1 cellular context compared by ENCODE assay signal in the genomic region with DNA sequence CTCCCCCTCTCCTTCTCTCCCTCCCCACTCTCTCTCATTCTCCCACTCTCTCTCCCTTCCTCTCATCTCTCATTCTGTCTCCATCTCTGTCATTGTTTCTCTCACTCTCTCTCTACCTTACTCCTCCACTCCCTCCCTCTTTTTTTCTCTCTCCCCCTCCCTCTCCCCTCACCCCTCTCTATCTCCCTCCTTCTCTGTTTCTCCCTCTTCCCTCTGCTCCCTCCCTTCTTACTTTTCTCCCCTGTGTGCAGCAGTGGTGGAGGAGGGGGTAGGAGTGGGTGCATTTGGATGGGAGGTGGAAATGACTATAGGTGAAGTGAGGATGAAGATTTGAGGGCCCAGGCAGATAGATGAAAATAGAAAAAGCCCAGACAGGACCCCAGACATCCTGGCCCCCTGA.
TF ChIP-seq lines count a peak whose summit lies in the region.

No MANE protein-coding gene starts in this region.

TF ChIP-seq in SK-N-SH, 30 proteins besides CTCF, POLR2A, EP300 and RAD21 (continued from another document):
- TF ChIP-seq, protein P1, sequence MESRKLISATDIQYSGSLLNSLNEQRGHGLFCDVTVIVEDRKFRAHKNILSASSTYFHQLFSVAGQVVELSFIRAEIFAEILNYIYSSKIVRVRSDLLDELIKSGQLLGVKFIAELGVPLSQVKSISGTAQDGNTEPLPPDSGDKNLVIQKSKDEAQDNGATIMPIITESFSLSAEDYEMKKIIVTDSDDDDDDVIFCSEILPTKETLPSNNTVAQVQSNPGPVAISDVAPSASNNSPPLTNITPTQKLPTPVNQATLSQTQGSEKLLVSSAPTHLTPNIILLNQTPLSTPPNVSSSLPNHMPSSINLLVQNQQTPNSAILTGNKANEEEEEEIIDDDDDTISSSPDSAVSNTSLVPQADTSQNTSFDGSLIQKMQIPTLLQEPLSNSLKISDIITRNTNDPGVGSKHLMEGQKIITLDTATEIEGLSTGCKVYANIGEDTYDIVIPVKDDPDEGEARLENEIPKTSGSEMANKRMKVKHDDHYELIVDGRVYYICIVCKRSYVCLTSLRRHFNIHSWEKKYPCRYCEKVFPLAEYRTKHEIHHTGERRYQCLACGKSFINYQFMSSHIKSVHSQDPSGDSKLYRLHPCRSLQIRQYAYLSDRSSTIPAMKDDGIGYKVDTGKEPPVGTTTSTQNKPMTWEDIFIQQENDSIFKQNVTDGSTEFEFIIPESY (IDR thresholded peaks at IDR 0.05; ENCODE audit: borderline replicate concordance, low read depth) = no peak
- TF ChIP-seq FOSL2 (IDR thresholded peaks at IDR 0.05; ENCODE audit: borderline replicate concordance, low read depth) = no peak
- TF ChIP-seq, protein P2, sequence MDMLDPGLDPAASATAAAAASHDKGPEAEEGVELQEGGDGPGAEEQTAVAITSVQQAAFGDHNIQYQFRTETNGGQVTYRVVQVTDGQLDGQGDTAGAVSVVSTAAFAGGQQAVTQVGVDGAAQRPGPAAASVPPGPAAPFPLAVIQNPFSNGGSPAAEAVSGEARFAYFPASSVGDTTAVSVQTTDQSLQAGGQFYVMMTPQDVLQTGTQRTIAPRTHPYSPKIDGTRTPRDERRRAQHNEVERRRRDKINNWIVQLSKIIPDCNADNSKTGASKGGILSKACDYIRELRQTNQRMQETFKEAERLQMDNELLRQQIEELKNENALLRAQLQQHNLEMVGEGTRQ (IDR thresholded peaks at IDR 0.05; ENCODE audit: borderline replicate concordance, low read depth, low read length) = no peak
- no peak for TF ChIP-seq GATA2 (CRISPR knock-in tag; IDR thresholded peaks at IDR 0.05)
- no peak for TF ChIP-seq NRF1 (IDR thresholded peaks at IDR 0.05; ENCODE audit: low read depth, low read length)
- TF ChIP-seq TAF1 (IDR thresholded peaks at IDR 0.05; ENCODE audit: borderline replicate concordance, low read depth, low read length) = no peak
- TF ChIP-seq, protein P3, sequence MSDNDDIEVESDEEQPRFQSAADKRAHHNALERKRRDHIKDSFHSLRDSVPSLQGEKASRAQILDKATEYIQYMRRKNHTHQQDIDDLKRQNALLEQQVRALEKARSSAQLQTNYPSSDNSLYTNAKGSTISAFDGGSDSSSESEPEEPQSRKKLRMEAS (IDR thresholded peaks at IDR 0.05; ENCODE audit: low read depth) = no peak
- TF ChIP-seq CHD2 (IDR thresholded peaks at IDR 0.05; ENCODE audit: low read length, partially characterized antibody) = no peak
- no peak for TF ChIP-seq ELF1 (IDR thresholded peaks at IDR 0.05)
- no peak for TF ChIP-seq SIN3A (IDR thresholded peaks at IDR 0.05; ENCODE audit: borderline replicate concordance, low read depth, low read length)
- no peak for TF ChIP-seq RCOR1 (IDR thresholded peaks at IDR 0.05; ENCODE audit: low read length)
- TF ChIP-seq EZH2phosphoT487 (IDR thresholded peaks at IDR 0.05; ENCODE audit: borderline replicate concordance, low read depth) = no peak
- TF ChIP-seq MEF2A (IDR thresholded peaks at IDR 0.05; ENCODE audit: borderline replicate concordance, low read depth) = no peak
